Comparison of ENCODE assay signal across 9 cellular contexts in the genomic region with DNA sequence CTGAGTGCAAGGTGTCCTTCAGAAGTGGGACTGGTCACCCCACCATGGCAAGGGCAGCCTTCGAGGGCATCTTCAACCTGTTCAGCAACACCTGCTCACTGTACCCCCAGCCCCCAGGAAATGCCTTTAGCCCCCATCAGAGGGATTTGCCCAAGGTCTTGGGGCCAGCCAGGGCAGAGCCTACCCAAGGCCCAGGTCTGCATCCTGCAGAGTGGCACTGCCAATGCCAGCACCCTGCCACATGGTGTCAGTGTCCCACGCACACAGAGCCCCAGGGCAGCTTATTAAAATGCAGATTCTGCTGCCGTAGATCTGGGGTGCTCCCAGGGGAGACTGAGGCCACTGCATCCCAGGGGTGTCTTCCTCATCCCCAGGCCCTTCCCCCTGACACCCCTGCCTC.
DNase-seq lines count a peak whose midpoint lies in the region; ATAC-seq and TF ChIP-seq lines count a peak whose summit lies in the region.
"Had no signal": no experiment of that assay in that cellular context is flagged by ENCODE, and none has a peak within 500 bp of the region (broad histone marks: within the 10 kb centered on the region; RNA-seq: fewer than 3 reads in every experiment).

No MANE protein-coding gene starts in this region.

- H3K36me3 ChIP-seq in breast epithelium (no peaks in the 10 kb centered on the region), OCI-LY1 (ENCODE audit: insufficient read depth, low read length) (no peaks in the 10 kb centered on the region), PC-9 (ENCODE audit: low read depth) (no peaks in the 10 kb centered on the region)

- H3K4me3 ChIP-seq in breast epithelium (no peak overlapping the region), OCI-LY1 (ENCODE audit: low read depth, low read length, poor library complexity, severe bottlenecking) (no peak overlapping the region), PC-9 (no peak overlapping the region)

- H3K9me3 Mint-ChIP-seq in MCF 10A (ENCODE audit: unreplicated experiment): no peaks in the 10 kb centered on the region
- no peaks in the 10 kb centered on the region for H3K9me3 Mint-ChIP-seq in stimulated activated naive B cell treated with anti-CD40 and anti-IgM and Interleukin-4, amounts not matched to agents 10 μg/mL and 1 μg/mL and 100 μg/mL, for 72 hours

- intact Hi-C loops in MCF 10A (cut with micrococcal nuclease) (no loop called here), breast epithelium (cut with DNase I; ENCODE audit: low total_unique reads) (no loop called here), PC-9 (cut with micrococcal nuclease; ENCODE audit: unreplicated experiment) (no loop called here)

- H4K20me1 ChIP-seq in OCI-LY1 (ENCODE audit: insufficient read depth, low read length): no peaks in the 10 kb centered on the region
- H4K20me1 ChIP-seq in PC-9 (ENCODE audit: insufficient read depth): no peaks in the 10 kb centered on the region

- peak; percentile 55 for ATAC-seq in esophagus mucosa
- ATAC-seq in stimulated activated naive B cell treated with anti-CD40 and anti-IgM and Interleukin-4, amounts not matched to agents 10 μg/mL and 1 μg/mL and 100 μg/mL, for 72 hours (replicated peaks): peak; percentile 62 to 74
- no peak for ATAC-seq in GM19023 (IDR thresholded peaks at IDR 0.05; ENCODE audit: unreplicated experiment)

- H3K9me2 ChIP-seq in OCI-LY1 (ENCODE audit: low read depth, low read length) (no peaks in the 10 kb centered on the region), PC-9 (ENCODE audit: insufficient read depth) (no peaks in the 10 kb centered on the region)

- H2AFZ ChIP-seq in OCI-LY1 (ENCODE audit: low read length) (no peak overlapping the region), PC-9 (no peak overlapping the region)

- H3K9me3 ChIP-seq in breast epithelium (no peaks in the 10 kb centered on the region), OCI-LY1 (ENCODE audit: low read length) (no peaks in the 10 kb centered on the region), PC-9 (ENCODE audit: insufficient read depth, low read depth) (no peaks in the 10 kb centered on the region)

- H3F3A ChIP-seq in OCI-LY1 (ENCODE audit: insufficient read depth, low read length): no peaks in the 10 kb centered on the region
- H3F3A ChIP-seq in PC-9 (ENCODE audit: insufficient read depth, low read depth): no peaks in the 10 kb centered on the region; the same call in 1 of the 2 replicates

- H3K9ac ChIP-seq in OCI-LY1 (ENCODE audit: low read length): no peak overlapping the region

- H3K36me3 Mint-ChIP-seq in MCF 10A (ENCODE audit: insufficient read depth, unreplicated experiment): peaks cover 16% of the 10 kb centered on the region
- H3K36me3 Mint-ChIP-seq in stimulated activated naive B cell treated with anti-CD40 and anti-IgM and Interleukin-4, amounts not matched to agents 10 μg/mL and 1 μg/mL and 100 μg/mL, for 72 hours: peaks cover 3 to 5% of the 10 kb centered on the region in 2 donors

- TF ChIP-seq CTCF in MCF 10A (IDR thresholded peaks at IDR 0.05; ENCODE audit: unreplicated experiment) (peak; percentile 25), breast epithelium (IDR thresholded peaks at IDR 0.05) (no peak), OCI-LY1 (IDR thresholded peaks at IDR 0.05; ENCODE audit: low read length) (peak; percentile 87), PC-9 (conservative IDR thresholded peaks at IDR 0.05) (no peak)

- H3K27ac Mint-ChIP-seq in MCF 10A (ENCODE audit: low read depth, unreplicated experiment): no peak overlapping the region
- H3K27ac Mint-ChIP-seq in stimulated activated naive B cell treated with anti-CD40 and anti-IgM and Interleukin-4, amounts not matched to agents 10 μg/mL and 1 μg/mL and 100 μg/mL, for 72 hours: no peak overlapping the region

- H3K27me3 Mint-ChIP-seq in MCF 10A (ENCODE audit: insufficient read depth, unreplicated experiment): no peaks in the 10 kb centered on the region
- H3K27me3 Mint-ChIP-seq in stimulated activated naive B cell treated with anti-CD40 and anti-IgM and Interleukin-4, amounts not matched to agents 10 μg/mL and 1 μg/mL and 100 μg/mL, for 72 hours: no peaks in the 10 kb centered on the region

- no peak overlapping the region for H3K4me3 Mint-ChIP-seq in MCF 10A (ENCODE audit: unreplicated experiment)
- no peak overlapping the region for H3K4me3 Mint-ChIP-seq in stimulated activated naive B cell treated with anti-CD40 and anti-IgM and Interleukin-4, amounts not matched to agents 10 μg/mL and 1 μg/mL and 100 μg/mL, for 72 hours

- no peak for TF ChIP-seq POLR2A in breast epithelium (IDR thresholded peaks at IDR 0.05)

- H3K4me2 ChIP-seq in OCI-LY1 (ENCODE audit: low read length) (no peak overlapping the region), PC-9 (no peak overlapping the region)

- H3K79me2 ChIP-seq in OCI-LY1 (ENCODE audit: insufficient read depth, low read length): no peaks in the 10 kb centered on the region
- H3K79me2 ChIP-seq in PC-9 (ENCODE audit: low read depth): no peaks in the 10 kb centered on the region

- POLR2A ChIA-PET in MCF 10A (lab: Yijun Ruan, JAX) (no interaction called here), PC-9 (lab: Charles Lee; ENCODE audit: unreplicated experiment) (no interaction called here)

- H3K4me1 Mint-ChIP-seq in MCF 10A (ENCODE audit: insufficient read depth, unreplicated experiment): no peaks in the 10 kb centered on the region
- no peaks in the 10 kb centered on the region for H3K4me1 Mint-ChIP-seq in stimulated activated naive B cell treated with anti-CD40 and anti-IgM and Interleukin-4, amounts not matched to agents 10 μg/mL and 1 μg/mL and 100 μg/mL, for 72 hours

- H3K27ac ChIP-seq in breast epithelium (no peak overlapping the region), OCI-LY1 (ENCODE audit: low read depth, low read length, poor library complexity, severe bottlenecking) (no peak overlapping the region), PC-9 (no peak overlapping the region)

- BruUV-seq in MCF 10A (replicated peaks; lab: Mats Ljungman, UMichigan) (no TSS peak), PC-9 (replicated peaks; lab: Mats Ljungman, UMichigan) (no TSS peak)

- no peak for DNase-seq in MCF 10A (ENCODE audit: unreplicated experiment)
- DNase-seq in breast epithelium (ENCODE audit: low spot score in 2 of 2): no peak
- no peak for DNase-seq in stimulated activated naive B cell treated with anti-CD40 and anti-IgM and Interleukin-4, amounts not matched to agents 10 μg/mL and 1 μg/mL and 100 μg/mL, for 72 hours
- no peak for DNase-seq in HK-2 (ENCODE audit: unreplicated experiment)
- DNase-seq in PC-9: no peak
- DNase-seq: GDM1 had no signal

- CTCF ChIA-PET in MCF 10A (lab: Yijun Ruan, JAX): interaction anchor here (0.6 to 0.7 kb wide), 2 partner anchors 9 to 385 kb away, joined by 3 to 4 read pairs; no protein-coding TSS in a partner anchor
- CTCF ChIA-PET in PC-9 (lab: Charles Lee): no interaction called here

- H3K4me1 ChIP-seq in breast epithelium: no peaks in the 10 kb centered on the region
- H3K4me1 ChIP-seq in OCI-LY1 (ENCODE audit: insufficient read depth, low read length, severe bottlenecking): no peaks in the 10 kb centered on the region
- H3K4me1 ChIP-seq in PC-9 (replicated peaks; ENCODE audit: insufficient read depth): no peaks in the 10 kb centered on the region

- H3K27me3 ChIP-seq in breast epithelium: no peaks in the 10 kb centered on the region
- peaks cover 6% of the 10 kb centered on the region; the same call in 1 of the 2 replicates for H3K27me3 ChIP-seq in OCI-LY1 (ENCODE audit: insufficient read depth, low read length)
- no peaks in the 10 kb centered on the region for H3K27me3 ChIP-seq in PC-9 (ENCODE audit: insufficient read depth, low read depth)

Comparison
In these comparisons a context has a peak if more than half of its experiments do, and no peak if none do; other contexts are left out.
1. CTCF ChIP-seq: peak in MCF 10A (single experiment) and OCI-LY1 (single experiment); none in breast epithelium (0 of 3) and PC-9 (single experiment).